1 cellular context compared by ENCODE assay signal in the genomic region with DNA sequence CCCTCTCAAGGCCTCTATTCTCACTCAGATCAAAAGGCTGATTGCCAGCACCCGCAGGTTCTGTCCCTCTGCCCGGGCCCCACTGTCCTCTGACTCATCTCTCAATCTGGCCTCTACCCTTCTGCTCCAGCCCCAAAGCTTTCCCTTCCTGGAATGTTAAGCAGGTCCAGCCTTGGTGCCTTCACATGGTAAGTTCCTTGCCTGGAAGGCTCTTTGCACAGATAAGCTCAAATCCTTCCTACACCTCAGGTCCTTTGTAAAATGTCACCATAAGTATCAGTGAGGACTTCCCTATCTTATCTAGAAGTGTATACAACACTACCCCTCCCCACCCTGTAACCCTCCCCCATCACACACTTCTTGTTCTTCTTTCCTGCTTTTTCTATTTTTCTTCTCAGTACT.
TF ChIP-seq lines count a peak whose summit lies in the region.

No MANE protein-coding gene starts in this region.

TF ChIP-seq in HCT116, 20 proteins besides CTCF, POLR2A, EP300 and RAD21 (continued from another document):
- TF ChIP-seq, protein P1, sequence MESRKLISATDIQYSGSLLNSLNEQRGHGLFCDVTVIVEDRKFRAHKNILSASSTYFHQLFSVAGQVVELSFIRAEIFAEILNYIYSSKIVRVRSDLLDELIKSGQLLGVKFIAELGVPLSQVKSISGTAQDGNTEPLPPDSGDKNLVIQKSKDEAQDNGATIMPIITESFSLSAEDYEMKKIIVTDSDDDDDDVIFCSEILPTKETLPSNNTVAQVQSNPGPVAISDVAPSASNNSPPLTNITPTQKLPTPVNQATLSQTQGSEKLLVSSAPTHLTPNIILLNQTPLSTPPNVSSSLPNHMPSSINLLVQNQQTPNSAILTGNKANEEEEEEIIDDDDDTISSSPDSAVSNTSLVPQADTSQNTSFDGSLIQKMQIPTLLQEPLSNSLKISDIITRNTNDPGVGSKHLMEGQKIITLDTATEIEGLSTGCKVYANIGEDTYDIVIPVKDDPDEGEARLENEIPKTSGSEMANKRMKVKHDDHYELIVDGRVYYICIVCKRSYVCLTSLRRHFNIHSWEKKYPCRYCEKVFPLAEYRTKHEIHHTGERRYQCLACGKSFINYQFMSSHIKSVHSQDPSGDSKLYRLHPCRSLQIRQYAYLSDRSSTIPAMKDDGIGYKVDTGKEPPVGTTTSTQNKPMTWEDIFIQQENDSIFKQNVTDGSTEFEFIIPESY (IDR thresholded peaks at IDR 0.05; ENCODE audit: extremely low read depth, insufficient replicate concordance, low read length): no peak
- TF ChIP-seq, protein P2, sequence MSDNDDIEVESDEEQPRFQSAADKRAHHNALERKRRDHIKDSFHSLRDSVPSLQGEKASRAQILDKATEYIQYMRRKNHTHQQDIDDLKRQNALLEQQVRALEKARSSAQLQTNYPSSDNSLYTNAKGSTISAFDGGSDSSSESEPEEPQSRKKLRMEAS (IDR thresholded peaks at IDR 0.05): peak; percentile 39; the same call in 1 of the 2 replicates
- TF ChIP-seq JUND (IDR thresholded peaks at IDR 0.05): peak; percentile 73
